1 cellular context compared by ENCODE assay signal in the genomic region with DNA sequence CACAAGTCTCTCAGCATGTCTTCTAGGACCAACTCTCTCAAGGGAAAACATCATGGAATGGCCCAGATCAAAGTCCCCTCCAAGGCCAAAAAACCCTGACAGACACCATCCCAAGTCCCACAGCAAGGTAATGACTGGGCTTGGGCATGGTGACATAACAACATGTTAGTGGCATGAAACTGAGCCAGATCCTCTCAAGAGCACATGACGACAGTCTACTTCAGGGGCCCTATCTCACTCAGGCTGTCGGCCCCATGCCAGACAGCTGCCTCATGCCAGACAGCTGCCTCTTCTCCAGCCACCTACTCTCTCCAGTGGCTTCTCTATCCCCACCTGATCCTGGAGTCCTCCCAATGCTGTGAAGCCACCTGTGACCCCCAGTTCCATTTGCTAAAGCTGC.
TF ChIP-seq lines count a peak whose summit lies in the region.

No MANE protein-coding gene starts in this region.

TF ChIP-seq in GM23338, 12 proteins besides CTCF, POLR2A, EP300 and RAD21:
- TF ChIP-seq, protein P1, sequence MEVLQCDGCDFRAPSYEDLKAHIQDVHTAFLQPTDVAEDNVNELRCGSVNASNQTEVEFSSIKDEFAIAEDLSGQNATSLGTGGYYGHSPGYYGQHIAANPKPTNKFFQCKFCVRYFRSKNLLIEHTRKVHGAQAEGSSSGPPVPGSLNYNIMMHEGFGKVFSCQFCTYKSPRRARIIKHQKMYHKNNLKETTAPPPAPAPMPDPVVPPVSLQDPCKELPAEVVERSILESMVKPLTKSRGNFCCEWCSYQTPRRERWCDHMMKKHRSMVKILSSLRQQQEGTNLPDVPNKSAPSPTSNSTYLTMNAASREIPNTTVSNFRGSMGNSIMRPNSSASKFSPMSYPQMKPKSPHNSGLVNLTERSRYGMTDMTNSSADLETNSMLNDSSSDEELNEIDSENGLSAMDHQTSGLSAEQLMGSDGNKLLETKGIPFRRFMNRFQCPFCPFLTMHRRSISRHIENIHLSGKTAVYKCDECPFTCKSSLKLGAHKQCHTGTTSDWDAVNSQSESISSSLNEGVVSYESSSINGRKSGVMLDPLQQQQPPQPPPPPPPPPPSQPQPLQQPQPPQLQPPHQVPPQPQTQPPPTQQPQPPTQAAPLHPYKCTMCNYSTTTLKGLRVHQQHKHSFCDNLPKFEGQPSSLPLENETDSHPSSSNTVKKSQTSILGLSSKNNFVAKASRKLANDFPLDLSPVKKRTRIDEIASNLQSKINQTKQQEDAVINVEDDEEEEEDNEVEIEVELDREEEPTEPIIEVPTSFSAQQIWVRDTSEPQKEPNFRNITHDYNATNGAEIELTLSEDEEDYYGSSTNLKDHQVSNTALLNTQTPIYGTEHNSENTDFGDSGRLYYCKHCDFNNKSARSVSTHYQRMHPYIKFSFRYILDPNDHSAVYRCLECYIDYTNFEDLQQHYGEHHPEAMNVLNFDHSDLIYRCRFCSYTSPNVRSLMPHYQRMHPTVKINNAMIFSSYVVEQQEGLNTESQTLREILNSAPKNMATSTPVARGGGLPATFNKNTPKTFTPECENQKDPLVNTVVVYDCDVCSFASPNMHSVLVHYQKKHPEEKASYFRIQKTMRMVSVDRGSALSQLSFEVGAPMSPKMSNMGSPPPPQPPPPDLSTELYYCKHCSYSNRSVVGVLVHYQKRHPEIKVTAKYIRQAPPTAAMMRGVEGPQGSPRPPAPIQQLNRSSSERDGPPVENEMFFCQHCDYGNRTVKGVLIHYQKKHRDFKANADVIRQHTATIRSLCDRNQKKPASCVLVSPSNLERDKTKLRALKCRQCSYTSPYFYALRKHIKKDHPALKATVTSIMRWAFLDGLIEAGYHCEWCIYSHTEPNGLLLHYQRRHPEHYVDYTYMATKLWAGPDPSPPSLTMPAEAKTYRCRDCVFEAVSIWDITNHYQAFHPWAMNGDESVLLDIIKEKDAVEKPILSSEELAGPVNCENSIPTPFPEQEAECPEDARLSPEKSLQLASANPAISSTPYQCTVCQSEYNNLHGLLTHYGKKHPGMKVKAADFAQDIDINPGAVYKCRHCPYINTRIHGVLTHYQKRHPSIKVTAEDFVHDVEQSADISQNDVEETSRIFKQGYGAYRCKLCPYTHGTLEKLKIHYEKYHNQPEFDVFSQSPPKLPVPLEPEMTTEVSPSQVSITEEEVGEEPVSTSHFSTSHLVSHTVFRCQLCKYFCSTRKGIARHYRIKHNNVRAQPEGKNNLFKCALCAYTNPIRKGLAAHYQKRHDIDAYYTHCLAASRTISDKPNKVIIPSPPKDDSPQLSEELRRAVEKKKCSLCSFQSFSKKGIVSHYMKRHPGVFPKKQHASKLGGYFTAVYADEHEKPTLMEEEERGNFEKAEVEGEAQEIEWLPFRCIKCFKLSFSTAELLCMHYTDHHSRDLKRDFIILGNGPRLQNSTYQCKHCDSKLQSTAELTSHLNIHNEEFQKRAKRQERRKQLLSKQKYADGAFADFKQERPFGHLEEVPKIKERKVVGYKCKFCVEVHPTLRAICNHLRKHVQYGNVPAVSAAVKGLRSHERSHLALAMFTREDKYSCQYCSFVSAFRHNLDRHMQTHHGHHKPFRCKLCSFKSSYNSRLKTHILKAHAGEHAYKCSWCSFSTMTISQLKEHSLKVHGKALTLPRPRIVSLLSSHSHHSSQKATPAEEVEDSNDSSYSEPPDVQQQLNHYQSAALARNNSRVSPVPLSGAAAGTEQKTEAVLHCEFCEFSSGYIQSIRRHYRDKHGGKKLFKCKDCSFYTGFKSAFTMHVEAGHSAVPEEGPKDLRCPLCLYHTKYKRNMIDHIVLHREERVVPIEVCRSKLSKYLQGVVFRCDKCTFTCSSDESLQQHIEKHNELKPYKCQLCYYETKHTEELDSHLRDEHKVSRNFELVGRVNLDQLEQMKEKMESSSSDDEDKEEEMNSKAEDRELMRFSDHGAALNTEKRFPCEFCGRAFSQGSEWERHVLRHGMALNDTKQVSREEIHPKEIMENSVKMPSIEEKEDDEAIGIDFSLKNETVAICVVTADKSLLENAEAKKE (CRISPR knock-in tag; IDR thresholded peaks at IDR 0.05): no peak
- TF ChIP-seq STAT1 (IDR thresholded peaks at IDR 0.05; ENCODE audit: unreplicated experiment) (no peak), EZH2phosphoT487 (IDR thresholded peaks at IDR 0.05; ENCODE audit: unreplicated experiment) (no peak), CREB1 (CRISPR knock-in tag; IDR thresholded peaks at IDR 0.05; ENCODE audit: low read depth) (no peak), JUNB (IDR thresholded peaks at IDR 0.05; ENCODE audit: unreplicated experiment) (no peak), ZNF114 (CRISPR knock-in tag; IDR thresholded peaks at IDR 0.05) (no peak), EZH2 (IDR thresholded peaks at IDR 0.05; ENCODE audit: low read depth, unreplicated experiment) (no peak), NANOG (IDR thresholded peaks at IDR 0.05; ENCODE audit: borderline replicate concordance) (no peak), ZNF331 (CRISPR knock-in tag; IDR thresholded peaks at IDR 0.05; ENCODE audit: low read depth) (no peak), POLR2AphosphoS5 (IDR thresholded peaks at IDR 0.05; ENCODE audit: low read depth) (no peak)
- TF ChIP-seq, protein P2, sequence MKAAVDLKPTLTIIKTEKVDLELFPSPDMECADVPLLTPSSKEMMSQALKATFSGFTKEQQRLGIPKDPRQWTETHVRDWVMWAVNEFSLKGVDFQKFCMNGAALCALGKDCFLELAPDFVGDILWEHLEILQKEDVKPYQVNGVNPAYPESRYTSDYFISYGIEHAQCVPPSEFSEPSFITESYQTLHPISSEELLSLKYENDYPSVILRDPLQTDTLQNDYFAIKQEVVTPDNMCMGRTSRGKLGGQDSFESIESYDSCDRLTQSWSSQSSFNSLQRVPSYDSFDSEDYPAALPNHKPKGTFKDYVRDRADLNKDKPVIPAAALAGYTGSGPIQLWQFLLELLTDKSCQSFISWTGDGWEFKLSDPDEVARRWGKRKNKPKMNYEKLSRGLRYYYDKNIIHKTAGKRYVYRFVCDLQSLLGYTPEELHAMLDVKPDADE (IDR thresholded peaks at IDR 0.05): no peak
- TF ChIP-seq, protein P3, sequence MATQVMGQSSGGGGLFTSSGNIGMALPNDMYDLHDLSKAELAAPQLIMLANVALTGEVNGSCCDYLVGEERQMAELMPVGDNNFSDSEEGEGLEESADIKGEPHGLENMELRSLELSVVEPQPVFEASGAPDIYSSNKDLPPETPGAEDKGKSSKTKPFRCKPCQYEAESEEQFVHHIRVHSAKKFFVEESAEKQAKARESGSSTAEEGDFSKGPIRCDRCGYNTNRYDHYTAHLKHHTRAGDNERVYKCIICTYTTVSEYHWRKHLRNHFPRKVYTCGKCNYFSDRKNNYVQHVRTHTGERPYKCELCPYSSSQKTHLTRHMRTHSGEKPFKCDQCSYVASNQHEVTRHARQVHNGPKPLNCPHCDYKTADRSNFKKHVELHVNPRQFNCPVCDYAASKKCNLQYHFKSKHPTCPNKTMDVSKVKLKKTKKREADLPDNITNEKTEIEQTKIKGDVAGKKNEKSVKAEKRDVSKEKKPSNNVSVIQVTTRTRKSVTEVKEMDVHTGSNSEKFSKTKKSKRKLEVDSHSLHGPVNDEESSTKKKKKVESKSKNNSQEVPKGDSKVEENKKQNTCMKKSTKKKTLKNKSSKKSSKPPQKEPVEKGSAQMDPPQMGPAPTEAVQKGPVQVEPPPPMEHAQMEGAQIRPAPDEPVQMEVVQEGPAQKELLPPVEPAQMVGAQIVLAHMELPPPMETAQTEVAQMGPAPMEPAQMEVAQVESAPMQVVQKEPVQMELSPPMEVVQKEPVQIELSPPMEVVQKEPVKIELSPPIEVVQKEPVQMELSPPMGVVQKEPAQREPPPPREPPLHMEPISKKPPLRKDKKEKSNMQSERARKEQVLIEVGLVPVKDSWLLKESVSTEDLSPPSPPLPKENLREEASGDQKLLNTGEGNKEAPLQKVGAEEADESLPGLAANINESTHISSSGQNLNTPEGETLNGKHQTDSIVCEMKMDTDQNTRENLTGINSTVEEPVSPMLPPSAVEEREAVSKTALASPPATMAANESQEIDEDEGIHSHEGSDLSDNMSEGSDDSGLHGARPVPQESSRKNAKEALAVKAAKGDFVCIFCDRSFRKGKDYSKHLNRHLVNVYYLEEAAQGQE (IDR thresholded peaks at IDR 0.05; ENCODE audit: unreplicated experiment): no peak
